In genomic region chr2:86396304-86396785, GRCh38 we compare ENCODE assay signal across 8 cellular contexts. TPM values are rescaled to one million over a fixed set of nuclear protein-coding genes. Genes with fewer than 3 reads are reported as not detected.
DNase-seq lines count a peak whose midpoint lies in the region; ATAC-seq and TF ChIP-seq lines count a peak whose summit lies in the region.

No MANE protein-coding gene starts in this region.

- BruUV-seq in HCT116 (replicated peaks; lab: Mats Ljungman, UMichigan) = no TSS peak

- no peak for TF ChIP-seq EP300 in stomach (IDR thresholded peaks at IDR 0.05)

- no peaks in the 10 kb centered on the region for H3K36me3 Mint-ChIP-seq in activated T-cell treated with anti-CD3 and anti-CD28 coated beads, Interleukin-2, amount 50 U/mL, for 24 hours (ENCODE audit: low read depth)

- H3K9me2 ChIP-seq in HCT116 (ENCODE audit: insufficient read depth) = 0 out of 2 replicates have a peak, but pooled peaks cover 7% of the 10 kb centered on the region

- no peak overlapping the region for H3K27ac Mint-ChIP-seq in activated T-cell treated with anti-CD3 and anti-CD28 coated beads, Interleukin-2, amount 50 U/mL, for 24 hours

- ATAC-seq in HCT116 = peak; percentile 80
- ATAC-seq in GM21515 (IDR thresholded peaks at IDR 0.05; ENCODE audit: unreplicated experiment) = no peak
- ATAC-seq in GM18861 (IDR thresholded peaks at IDR 0.05; ENCODE audit: unreplicated experiment) = no peak

- peak; percentile 75 for TF ChIP-seq RAD21 in HCT116 (IDR thresholded peaks at IDR 0.05; ENCODE audit: low read depth)

- H3K9me3 Mint-ChIP-seq in activated T-cell treated with anti-CD3 and anti-CD28 coated beads, Interleukin-2, amount 50 U/mL, for 24 hours = peaks cover 1% of the 10 kb centered on the region

- H3K27me3 ChIP-seq in HCT116 (ENCODE audit: insufficient read depth, low read length) = no peaks in the 10 kb centered on the region
- no peaks in the 10 kb centered on the region for H3K27me3 ChIP-seq in stomach

- peaks cover 14% of the 10 kb centered on the region for H3K4me1 Mint-ChIP-seq in activated T-cell treated with anti-CD3 and anti-CD28 coated beads, Interleukin-2, amount 50 U/mL, for 24 hours (ENCODE audit: low read depth)

- TF ChIP-seq POLR2A in HCT116 (IDR thresholded peaks at IDR 0.05; ENCODE audit: borderline replicate concordance, extremely low read depth, insufficient read depth, insufficient read length) (no peak), stomach (IDR thresholded peaks at IDR 0.05) (no peak)

- 20 to 67% (median 34%) methylated on average over 5 to 6 of the region's 6 CpGs for WGBS in stomach, 5 donors

- no peak overlapping the region for H3K9ac ChIP-seq in HCT116 (ENCODE audit: low read length)

- no peak overlapping the region for H3K27ac ChIP-seq in C4-2B
- H3K27ac ChIP-seq in HCT116 (ENCODE audit: low read depth, low read length) = no peak overlapping the region
- no peak overlapping the region for H3K27ac ChIP-seq in stomach

- no peaks in the 10 kb centered on the region for H3K79me2 ChIP-seq in HCT116 (ENCODE audit: insufficient read depth, low read length)

- no peak overlapping the region for H3K4me3 ChIP-seq in HCT116 (replicated peaks in 1 of 2; ENCODE audit: low read depth in 1 of 2, low read length in 2 of 2)
- H3K4me3 ChIP-seq in fibroblast of the aortic adventitia (ENCODE audit: low read depth, low read length) = no peak overlapping the region
- no peak overlapping the region for H3K4me3 ChIP-seq in stomach

- RAD21 ChIA-PET in HCT116 (lab: Charles Lee; ENCODE audit: low non-redundant PET in 1 of 2, low total read pairs in 2 of 2, uncharacterized antibody in 2 of 2, unreplicated experiment in 2 of 2) = interaction anchor here (0.5 to 1.4 kb wide), 4 partner anchors 46 to 411 kb away, joined by 3 to 5 read pairs (median 3); no protein-coding TSS in a partner anchor

- H3K36me3 ChIP-seq in HCT116 (ENCODE audit: control insufficient read depth in 1 of 2, insufficient read depth in 2 of 2, low read length in 2 of 2) (no peaks in the 10 kb centered on the region), stomach (no peaks in the 10 kb centered on the region)

- H3K4me3 Mint-ChIP-seq in activated T-cell treated with anti-CD3 and anti-CD28 coated beads, Interleukin-2, amount 50 U/mL, for 24 hours = no peak overlapping the region

- no peak overlapping the region for H2AFZ ChIP-seq in HCT116 (ENCODE audit: low read depth, low read length, poor library complexity, severe bottlenecking)

- intact Hi-C loops in HCT116 (cut with micrococcal nuclease) (no loop called here), stomach (cut with DNase I; ENCODE audit: low total_unique reads) (no loop called here)

- DNase-seq in HCT116 (ENCODE audit: low read depth, low spot score) = peak; percentile 33
- peak; percentile 67 for DNase-seq in RPMI8226
- peak; percentile 35 for DNase-seq in fibroblast of the aortic adventitia (ENCODE audit: low read depth)
- peak; percentile 55 for DNase-seq in stomach
- DNase-seq in activated T-cell treated with anti-CD3 and anti-CD28 coated beads, Interleukin-2, amount 50 U/mL, for 24 hours = no peak

- H3K9me3 ChIP-seq in HCT116 (ENCODE audit: control insufficient read depth in 1 of 2, insufficient read depth in 1 of 2, low read depth in 1 of 2, low read length in 2 of 2) (no peaks in the 10 kb centered on the region), stomach (no peaks in the 10 kb centered on the region)

- CTCF ChIA-PET in HCT116 (lab: Charles Lee) = interaction anchor here (1.0 to 2.5 kb wide), 5 partner anchors 21 to 367 kb away, joined by 3 to 10 read pairs (median 5); no protein-coding TSS in a partner anchor

- H3K4me1 ChIP-seq in HCT116 (ENCODE audit: control insufficient read depth in 1 of 2, insufficient read depth in 2 of 2, low read length in 2 of 2) (peaks cover 9% of the 10 kb centered on the region in 2 experiments; a peak in 3 of 4 replicates), stomach (peaks cover 0 to 16% (median 12%) of the 10 kb centered on the region in 4 donors)

- H3K4me2 ChIP-seq in HCT116 (ENCODE audit: low read length) = no peak overlapping the region

- peaks cover 15% of the 10 kb centered on the region for H3K27me3 Mint-ChIP-seq in activated T-cell treated with anti-CD3 and anti-CD28 coated beads, Interleukin-2, amount 50 U/mL, for 24 hours

- TF ChIP-seq CTCF in C4-2B (conservative IDR thresholded peaks at IDR 0.05) (peak; percentile 74), HCT116 (IDR thresholded peaks at IDR 0.05 in 2 of 3, conservative IDR thresholded peaks at IDR 0.05 in 1 of 3; ENCODE audit: borderline replicate concordance in 1 of 3, insufficient read depth in 1 of 3, low read depth in 2 of 3, low read length in 2 of 3) (peak; percentile 53 to 68 (median 60); a peak in 5 of 6 replicates), fibroblast of the aortic adventitia (IDR thresholded peaks at IDR 0.05; ENCODE audit: insufficient read depth, low read length) (peak; percentile 45), stomach (IDR thresholded peaks at IDR 0.05) (peak in 5 of 7 experiments; percentile 14 to 64 (median 40))

- POLR2A ChIA-PET in HCT116 (lab: Charles Lee) = interaction anchor here (0.7 kb wide), 1 partner anchor 280 kb away, joined by 5 read pairs; no protein-coding TSS in a partner anchor

- no peaks in the 10 kb centered on the region for H4K20me1 ChIP-seq in HCT116 (ENCODE audit: insufficient read depth)

TF ChIP-seq in HCT116, 20 proteins besides CTCF, POLR2A, EP300 and RAD21:
- TF ChIP-seq ZNF274 (IDR thresholded peaks at IDR 0.05; ENCODE audit: low read depth, low read length) = no peak
- 0 out of 2 replicates have a peak, but pooled peaks have one; percentile 30 for TF ChIP-seq CBX3 (IDR thresholded peaks at IDR 0.05; ENCODE audit: low read depth)
- TF ChIP-seq YY1 (IDR thresholded peaks at IDR 0.05; ENCODE audit: extremely low read depth, insufficient replicate concordance, low read depth, low read length) = peak; percentile 54

RNA-seq across cellular contexts. Expression of gene KDM3A, which starts 44.8 kb away (rescaled TPM):
- 52.6 TPM for total RNA-seq in HCT116 (2021; ENCODE audit: unreplicated experiment)
- polyA plus RNA-seq in HCT116 (2012) = 36.1 and 39.1 TPM in 2 replicates
- total RNA-seq in fibroblast of the aortic adventitia (ENCODE audit: low replicate concordance) = 28.9 and 52.5 TPM in 2 replicates
- total RNA-seq in stomach = 100 to 1,000 TPM in 1 of 5 donors, 10 to 100 TPM in 4; 27.5 to 101 (median 92.8) TPM
- 10 to 100 TPM; 10.4 to 20.0 (median 13.6) TPM for polyA plus RNA-seq in stomach

RNA-seq across cellular contexts. Expression of gene REEP1, which starts 58.9 kb away (rescaled TPM):
- total RNA-seq in HCT116 (2021; ENCODE audit: unreplicated experiment) (5.9 TPM), fibroblast of the aortic adventitia (ENCODE audit: low replicate concordance) (0.27 TPM in 1 of 2 replicates, not detected in the other), stomach (10 to 100 TPM in 3 of 5 donors, 1 to 10 TPM in 1, not detected in 1; 6.4 to 29.9 (median 19.8) TPM)
- polyA plus RNA-seq in HCT116 (2012) = 1.8 and 2.4 TPM in 2 replicates
- 1 to 10 TPM; 2.9 to 5.4 (median 3.0) TPM for polyA plus RNA-seq in stomach
